In the genomic region with DNA sequence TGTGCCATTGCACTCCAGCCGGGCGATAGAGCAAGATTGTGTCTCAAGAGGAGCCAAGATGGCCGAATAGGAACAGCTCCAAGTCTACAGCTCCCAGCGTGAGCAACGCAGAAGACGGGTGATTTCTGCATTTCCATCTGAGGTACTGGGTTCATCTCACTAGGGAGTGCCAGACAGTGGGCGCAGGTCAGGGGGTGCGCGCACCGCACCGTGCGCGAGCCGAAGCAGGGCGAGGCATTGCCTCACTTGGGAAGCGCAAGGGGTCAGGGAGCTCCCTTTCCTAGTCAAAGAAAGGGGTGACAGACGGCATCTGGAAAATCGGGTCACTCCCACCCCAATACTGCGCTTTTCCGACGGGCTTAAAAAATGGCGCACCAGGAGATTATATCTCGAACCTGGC, we compare ENCODE assay signal across 1 cellular context.
A peak's percentile ranks its signal among the peaks of the same experiment; 100 is the strongest.
DNase-seq lines count a peak whose midpoint lies in the region.

No MANE protein-coding gene starts in this region.

- peak; percentile 29 for DNase-seq in DMS53 (lab: John Stamatoyannopoulos, UW)
